8 cellular contexts compared by ENCODE assay signal in genomic region chr16:56866955-56867830, GRCh38. TPM values are rescaled to one million over a fixed set of nuclear protein-coding genes. Genes with fewer than 3 reads are reported as not detected.
DNase-seq lines count a peak whose midpoint lies in the region; ATAC-seq and TF ChIP-seq lines count a peak whose summit lies in the region.

No MANE protein-coding gene starts in this region.

- H3K27ac ChIP-seq in BLaER1 (peak overlapping the region; percentile 11), prostate gland (peak overlapping the region in 1 of 2 donors; percentile 36)

- H3K4me1 ChIP-seq in BLaER1: peaks cover 71% of the 10 kb centered on the region
- H3K4me1 ChIP-seq in prostate gland (replicated peaks): peaks cover 9% of the 10 kb centered on the region

- H3K36me3 Mint-ChIP-seq in activated T-helper 1 cell treated with anti-CD3 and anti-CD28 coated beads, Interleukin-12 subunit alpha, Interleukin-12 subunit beta, Interleukin-2, Interleukin-4 antibody, amounts not matched to agents 30 ng/mL and 10 ng/mL and 1 ng/mL, durations not matched to agents 14 hours and 24 hours and 36 hours (ENCODE audit: low read depth): no peaks in the 10 kb centered on the region

- H3K9me3 ChIP-seq in BLaER1: no peaks in the 10 kb centered on the region
- H3K9me3 ChIP-seq in prostate gland: no peaks in the 10 kb centered on the region

- peaks cover 22% of the 10 kb centered on the region for H3K4me1 Mint-ChIP-seq in activated T-helper 1 cell treated with anti-CD3 and anti-CD28 coated beads, Interleukin-12 subunit alpha, Interleukin-12 subunit beta, Interleukin-2, Interleukin-4 antibody, amounts not matched to agents 30 ng/mL and 10 ng/mL and 1 ng/mL, durations not matched to agents 14 hours and 24 hours and 36 hours (ENCODE audit: low read depth)

- H3K4me3 Mint-ChIP-seq in activated T-helper 1 cell treated with anti-CD3 and anti-CD28 coated beads, Interleukin-12 subunit alpha, Interleukin-12 subunit beta, Interleukin-2, Interleukin-4 antibody, amounts not matched to agents 30 ng/mL and 10 ng/mL and 1 ng/mL, durations not matched to agents 14 hours and 24 hours and 36 hours: no peak overlapping the region

- intact Hi-C loops in activated T-helper 1 cell treated with anti-CD3 and anti-CD28 coated beads, Interleukin-12 subunit alpha, Interleukin-12 subunit beta, Interleukin-2, Interleukin-4 antibody, amounts not matched to agents 30 ng/mL and 10 ng/mL and 1 ng/mL, durations not matched to agents 14 hours and 24 hours and 36 hours (cut with micrococcal nuclease): loop anchor here (1.0 to 10.0 kb wide), 4 partner anchors 50 to 290 kb away; no protein-coding TSS in a partner anchor
- intact Hi-C loops in prostate gland (cut with DNase I): loop anchor here (5.0 kb wide), 1 partner anchor 85 kb away; no protein-coding TSS in a partner anchor

- no peaks in the 10 kb centered on the region for H3K36me3 ChIP-seq in BLaER1
- H3K36me3 ChIP-seq in prostate gland: no peaks in the 10 kb centered on the region

- TF ChIP-seq CTCF in GM13977 (IDR thresholded peaks at IDR 0.05; ENCODE audit: extremely low read depth, insufficient read depth, missing control alignments) (peak; percentile 56), prostate gland (IDR thresholded peaks at IDR 0.05) (peak; percentile 55 to 93 (median 89))

- H3K27me3 Mint-ChIP-seq in activated T-helper 1 cell treated with anti-CD3 and anti-CD28 coated beads, Interleukin-12 subunit alpha, Interleukin-12 subunit beta, Interleukin-2, Interleukin-4 antibody, amounts not matched to agents 30 ng/mL and 10 ng/mL and 1 ng/mL, durations not matched to agents 14 hours and 24 hours and 36 hours (ENCODE audit: insufficient read depth): no peaks in the 10 kb centered on the region

- H3K9me3 Mint-ChIP-seq in activated T-helper 1 cell treated with anti-CD3 and anti-CD28 coated beads, Interleukin-12 subunit alpha, Interleukin-12 subunit beta, Interleukin-2, Interleukin-4 antibody, amounts not matched to agents 30 ng/mL and 10 ng/mL and 1 ng/mL, durations not matched to agents 14 hours and 24 hours and 36 hours: no peaks in the 10 kb centered on the region

- no peak overlapping the region for H3K4me3 ChIP-seq in BLaER1
- no peak overlapping the region for H3K4me3 ChIP-seq in prostate gland

- H3K9ac ChIP-seq in BLaER1: no peak overlapping the region

- no peaks in the 10 kb centered on the region for H4K20me1 ChIP-seq in BLaER1

- H3K27me3 ChIP-seq in BLaER1 (no peaks in the 10 kb centered on the region), prostate gland (replicated peaks; ENCODE audit: insufficient read depth) (no peaks in the 10 kb centered on the region)

- no peak overlapping the region for H3K27ac Mint-ChIP-seq in activated T-helper 1 cell treated with anti-CD3 and anti-CD28 coated beads, Interleukin-12 subunit alpha, Interleukin-12 subunit beta, Interleukin-2, Interleukin-4 antibody, amounts not matched to agents 30 ng/mL and 10 ng/mL and 1 ng/mL, durations not matched to agents 14 hours and 24 hours and 36 hours

- 43% methylated on average over 23 of the region's 23 CpGs for WGBS in prostate gland

- no peak for TF ChIP-seq POLR2A in prostate gland (IDR thresholded peaks at IDR 0.05)

- ATAC-seq in GM18909 (IDR thresholded peaks at IDR 0.05; ENCODE audit: poor library complexity, unreplicated experiment): no peak

- H3K4me2 ChIP-seq in BLaER1: peak overlapping the region; percentile 26; the same call in 1 of the 2 replicates

- DNase-seq in GM13977 (ENCODE audit: low spot score) (peak; percentile 72), NCI-H460 (ENCODE audit: extremely low read depth, low read depth) (peak; percentile 67), glomerular visceral epithelial cell (ENCODE audit: extremely low spot score) (peak; percentile 59), prostate gland (ENCODE audit: low spot score) (peak; percentile 60), UCSD-AML1 (lab: John Stamatoyannopoulos, UW; ENCODE audit: unreplicated experiment) (no peak)
- DNase-seq in activated T-helper 1 cell treated with anti-CD3 and anti-CD28 coated beads, Interleukin-12 subunit alpha, Interleukin-12 subunit beta, Interleukin-2, Interleukin-4 antibody, amounts not matched to agents 30 ng/mL and 10 ng/mL and 1 ng/mL, durations not matched to agents 14 hours and 24 hours and 36 hours (ENCODE audit: low spot score): peak; percentile 24

- in situ Hi-C loops in GM13977 (cut with MboI; ENCODE audit: low pct_unique_long_range_greater_than_20kb, low sequenced_read_pairs, unreplicated experiment): loop anchor here (10.0 kb wide), 2 partner anchors 88 to 178 kb away; no protein-coding TSS in a partner anchor

RNA-seq across cellular contexts. Expression of gene SLC12A3, which starts 2.2 kb away (rescaled TPM):
- not detected in 2 replicates for total RNA-seq in NCI-H460 (2014; rRNA removed; shearing (Covaris generic))
- polyA plus RNA-seq in NCI-H460 (2014; cell fraction: nucleus; rRNA removed): 0.30 TPM in 1 of 2 replicates, not detected in the other
- total RNA-seq in activated T-helper 1 cell treated with anti-CD3 and anti-CD28 coated beads, Interleukin-12 subunit alpha, Interleukin-12 subunit beta, Interleukin-2, Interleukin-4 antibody, amounts not matched to agents 30 ng/mL and 10 ng/mL and 1 ng/mL, durations not matched to agents 14 hours and 24 hours and 36 hours: not detected in 2 replicates
- under 1 TPM in 1 of 2 donors, not detected in 1; 0.23 TPM for total RNA-seq in prostate gland
